Comparison of ENCODE assay signal across 25 cellular contexts in the genomic region with DNA sequence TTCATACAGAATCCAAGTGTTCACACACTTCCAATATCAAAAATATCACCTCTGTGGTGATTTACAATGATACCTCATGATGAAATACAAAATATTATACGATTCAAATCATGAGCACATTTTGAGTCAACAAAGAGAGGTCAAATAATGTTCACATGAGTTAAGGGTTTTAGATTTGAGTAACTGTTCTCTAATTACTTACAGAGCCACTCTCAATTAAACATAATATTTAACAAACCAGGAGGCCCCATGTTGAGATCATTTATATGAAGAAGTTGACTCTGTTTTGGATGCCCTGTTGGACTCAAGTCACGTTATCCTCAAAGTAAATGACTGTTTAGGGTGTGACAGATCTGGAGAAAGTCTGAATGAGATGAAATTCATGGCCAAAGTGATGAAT. TPM values are rescaled to one million over a fixed set of nuclear protein-coding genes. Genes with fewer than 3 reads are reported as not detected.
DNase-seq lines count a peak whose midpoint lies in the region; ATAC-seq, FAIRE-seq and TF ChIP-seq lines count a peak whose summit lies in the region.
"Had no signal": no experiment of that assay in that cellular context is flagged by ENCODE, and none has a peak within 500 bp of the region (broad histone marks: within the 10 kb centered on the region; RNA-seq: fewer than 3 reads in every experiment).

No MANE protein-coding gene starts in this region.

- no peak overlapping the region for H3K18ac ChIP-seq in mesenchymal stem cell (ENCODE audit: low read depth in 1 of 2, low read length in 2 of 2)

- SMC1A ChIA-PET in GM12878 (lab: Charles Lee; ENCODE audit: uncharacterized antibody, unreplicated experiment), result interaction anchor here (1.2 kb wide), 1 partner anchor 28 kb away, joined by 3 read pairs; no protein-coding TSS in a partner anchor

- no TSS peak for BruUV-seq in GM12878 (replicated peaks; lab: Mats Ljungman, UMichigan)

- H3K4me2 ChIP-seq in GM12878 (ENCODE audit: control insufficient read depth, insufficient read depth) (no peak overlapping the region), mesenchymal stem cell (ENCODE audit: low read length, poor library complexity, severe bottlenecking) (no peak overlapping the region)

- no peaks in the 10 kb centered on the region for H3K9me3 ChIP-seq in HUES6 (ENCODE audit: control insufficient read depth, insufficient read depth, low read depth, low read length)
- H3K9me3 ChIP-seq in GM12878 (replicated peaks; ENCODE audit: control insufficient read depth, insufficient read depth, low read length), result no peaks in the 10 kb centered on the region
- H3K9me3 ChIP-seq in mesenchymal stem cell (ENCODE audit: control insufficient read depth, low read length), result no peaks in the 10 kb centered on the region
- no peaks in the 10 kb centered on the region for H3K9me3 ChIP-seq in mucosa of descending colon
- H3K9me3 ChIP-seq: adrenal gland had no signal

- H3K36me3 ChIP-seq in HUES6 (ENCODE audit: control insufficient read depth, insufficient read depth, low read length) (peaks cover 40% of the 10 kb centered on the region), GM12878 (ENCODE audit: control insufficient read depth in 2 of 2, insufficient read depth in 2 of 2, low read length in 1 of 2) (no peaks in the 10 kb centered on the region), mesenchymal stem cell (ENCODE audit: control insufficient read depth in 1 of 2, insufficient read depth in 2 of 2, low read depth in 1 of 2, low read length in 2 of 2) (peaks cover 7 to 20% of the 10 kb centered on the region in 2 experiments), mucosa of descending colon (ENCODE audit: low read depth) (no peaks in the 10 kb centered on the region)
- H3K36me3 ChIP-seq: adrenal gland had no signal

- RAD21 ChIA-PET in GM12878 (lab: Charles Lee; ENCODE audit: unreplicated experiment), result no interaction called here

- H2AK5ac ChIP-seq in mesenchymal stem cell (ENCODE audit: low read length, severe bottlenecking), result no peak overlapping the region

- H3K79me1 ChIP-seq in mesenchymal stem cell (replicated peaks; ENCODE audit: low read length, poor library complexity, severe bottlenecking), result peaks cover 30% of the 10 kb centered on the region

- no peak overlapping the region for H4K8ac ChIP-seq in mesenchymal stem cell (ENCODE audit: low read length)

- H3K4me1 ChIP-seq in HUES6 (ENCODE audit: control insufficient read depth, insufficient read depth, low read length), result peaks cover 24% of the 10 kb centered on the region
- no peaks in the 10 kb centered on the region for H3K4me1 ChIP-seq in GM12878 (ENCODE audit: control insufficient read depth, insufficient read depth, low read length)
- peaks cover 29% of the 10 kb centered on the region for H3K4me1 ChIP-seq in mesenchymal stem cell (ENCODE audit: control insufficient read depth, insufficient read depth, low read depth, low read length)
- no peaks in the 10 kb centered on the region for H3K4me1 ChIP-seq in mucosa of descending colon (ENCODE audit: low read depth)

- H4K91ac ChIP-seq in mesenchymal stem cell (ENCODE audit: low read length), result no peak overlapping the region

- FAIRE-seq in GM12878 (lab: Jason Lieb, UNC), result no peak
- FAIRE-seq: bronchial epithelial cell, D721Med, endometrium, urothelium cell line had no signal

- no peak overlapping the region for H3K4ac ChIP-seq in mesenchymal stem cell (ENCODE audit: low read depth in 1 of 2, low read length in 2 of 2)

- H2AFZ ChIP-seq in GM12878 (ENCODE audit: control insufficient read depth, low read depth, low read length) (no peak overlapping the region), mesenchymal stem cell (ENCODE audit: low read depth, low read length) (no peak overlapping the region)

- H2BK15ac ChIP-seq in mesenchymal stem cell (ENCODE audit: low read depth, poor library complexity, severe bottlenecking), result no peak overlapping the region

- no peak overlapping the region for H3K14ac ChIP-seq in mesenchymal stem cell (ENCODE audit: low read length in 2 of 2)

- CTCF ChIA-PET in GM12878 (lab: Yijun Ruan, JAX), result no interaction called here

- no peaks in the 10 kb centered on the region for H3K27me3 ChIP-seq in HUES6 (ENCODE audit: control insufficient read depth, insufficient read depth, low read length)
- H3K27me3 ChIP-seq in GM12878 (replicated peaks in 1 of 2; ENCODE audit: control insufficient read depth in 2 of 2, insufficient read depth in 2 of 2, low read length in 1 of 2), result peaks cover 0 to 4% of the 10 kb centered on the region in 2 experiments; a peak in 2 of 4 replicates
- no peaks in the 10 kb centered on the region for H3K27me3 ChIP-seq in mesenchymal stem cell (ENCODE audit: control insufficient read depth in 1 of 2, insufficient read depth in 1 of 2, low read length in 2 of 2)
- H3K27me3 ChIP-seq: adrenal gland had no signal

- no peak overlapping the region for H2BK120ac ChIP-seq in mesenchymal stem cell (ENCODE audit: low read depth, low read length)

- H3K27ac ChIP-seq in HUES6 (ENCODE audit: low read depth, low read length) (peak overlapping the region; percentile 62; the same call in 1 of the 2 replicates), GM12878 (ENCODE audit: control insufficient read depth, insufficient read depth) (no peak overlapping the region), mesenchymal stem cell (ENCODE audit: low read length, poor library complexity, severe bottlenecking) (peak overlapping the region; percentile 99), temporal lobe (ENCODE audit: low read depth, low read length) (peak overlapping the region; percentile 90)

- POLR2A ChIA-PET in GM12878 (lab: Charles Lee), result no interaction called here

- TF ChIP-seq EP300 in GM12878 (IDR thresholded peaks at IDR 0.05; ENCODE audit: borderline replicate concordance in 1 of 2, control insufficient read depth in 1 of 2, low read depth in 2 of 2, low read length in 2 of 2), result peak; percentile 82 to 85; a peak in 3 of 4 replicates

- H2BK5ac ChIP-seq in mesenchymal stem cell (ENCODE audit: low read depth, low read length, poor library complexity, severe bottlenecking), result no peak overlapping the region

- no peak overlapping the region for H2BK12ac ChIP-seq in mesenchymal stem cell (ENCODE audit: low read length in 2 of 2)

- TF ChIP-seq CTCF in GM12878 (IDR thresholded peaks at IDR 0.05 in 2 of 3, conservative IDR thresholded peaks at IDR 0.05 in 1 of 3; ENCODE audit: control insufficient read depth in 2 of 3, extremely low read depth in 1 of 3, insufficient read depth in 1 of 3, low read depth in 3 of 3, low read length in 3 of 3) (no peak), mucosa of descending colon (IDR thresholded peaks at IDR 0.05) (no peak)

- no peak overlapping the region for H3K23ac ChIP-seq in mesenchymal stem cell (ENCODE audit: low read length in 2 of 2)

- H3K4me3 ChIP-seq in HUES6 (ENCODE audit: low read depth, low read length), result no peak overlapping the region
- no peak overlapping the region for H3K4me3 ChIP-seq in GM12878
- H3K4me3 ChIP-seq in mesenchymal stem cell (ENCODE audit: insufficient read depth in 1 of 2, low read depth in 1 of 2, low read length in 2 of 2), result no peak overlapping the region
- no peak overlapping the region for H3K4me3 ChIP-seq in mucosa of descending colon
- H3K4me3 ChIP-seq: adrenal gland had no signal

- intact Hi-C loops in GM12878 (cut with micrococcal nuclease; ENCODE audit: unreplicated experiment) (loop anchor here (1.0 kb wide), 1 partner anchor 12 kb away; no protein-coding TSS in a partner anchor), mucosa of descending colon (cut with DNase I, micrococcal nuclease) (no loop called here)

- TF ChIP-seq POLR2A in GM12878 (IDR thresholded peaks at IDR 0.05; ENCODE audit: low read depth, low read length), result no peak

- H3K9ac ChIP-seq in HUES6 (ENCODE audit: low read length), result no peak overlapping the region
- no peak overlapping the region for H3K9ac ChIP-seq in GM12878 (ENCODE audit: control insufficient read depth, insufficient read depth, low read length)
- H3K9ac ChIP-seq in mesenchymal stem cell (ENCODE audit: low read length), result no peak overlapping the region

- ATAC-seq in GM12878 (peak; percentile 73), mucosa of descending colon (no peak)
- ATAC-seq: left ventricle myocardium superior, sciatic nerve, T-cell had no signal

- 0% methylated on average over 2 of the region's 2 CpGs for WGBS in GM12878 (ENCODE audit: insufficient coverage, insufficient replicate concordance, low lambda C conversion rate, missing lambda C conversion rate)
- 98% methylated on average over 1 of the region's 2 CpGs for WGBS in mesenchymal stem cell

- no peaks in the 10 kb centered on the region for H3K79me2 ChIP-seq in GM12878 (ENCODE audit: control insufficient read depth, insufficient read depth, low read length)

- H4K20me1 ChIP-seq in GM12878 (ENCODE audit: control insufficient read depth, insufficient read depth), result no peaks in the 10 kb centered on the region

- in situ Hi-C loops in GM12878 (cut with MboI), result no loop called here

- no peak for TF ChIP-seq RAD21 in GM12878 (IDR thresholded peaks at IDR 0.05; ENCODE audit: insufficient read depth, low read depth, low read length)

- DNase-seq in GM12878 (ENCODE audit: low read depth, low spot score), result no peak
- DNase-seq in mesenchymal stem cell, result no peak
- no peak for DNase-seq in mucosa of descending colon
- no peak for DNase-seq in H4 (ENCODE audit: low spot score)
- no peak for DNase-seq in stimulated activated CD4-positive, alpha-beta T cell treated with anti-CD3 and anti-CD28 coated beads, Interleukin-15, amount 100 ng/mL, for 24 hours
- DNase-seq: activated CD8-positive, alpha-beta memory T cell treated with anti-CD3 and anti-CD28 coated beads for 24 hours; activated naive CD4-positive, alpha-beta T cell; activated T-cell treated with anti-CD3 and anti-CD28 coated beads, Interleukin-2, amount 50 U/mL, for 4 hours; adrenal gland; left ventricle myocardium superior; midbrain; NCI-H1105 treated with DMSO at 0.1 percent for 48 hours; NCI-H2029; NCI-H226; NCI-H82; nephron progenitor cell; posterior cingulate gyrus; T-cell had no signal

RNA-seq across cellular contexts. Expression of a gene that starts 53.5 kb away (rescaled TPM):
- not detected in 2 replicates for total RNA-seq in GM12878 (2013; cell fraction: nucleolus; rRNA removed)
- 0.11 and 0.76 TPM in 2 replicates for total RNA-seq in GM12878 (2014; rRNA removed)
- 0.09 and 0.23 TPM in 2 replicates for total RNA-seq in GM12878 (2014; rRNA removed; fragmentation: Illumina TruSeq; extraction: Trizol)
- 0.08 and 0.27 TPM in 2 replicates for total RNA-seq in GM12878 (2021)
- not detected for polyA plus RNA-seq in GM12878 (2011; ENCODE audit: low read depth)
- 0.42 and 0.46 TPM in 2 replicates for polyA plus RNA-seq in GM12878 (2011; rRNA removed)
- polyA plus RNA-seq in GM12878 (2011; cell fraction: cytosol; rRNA removed), result 0.37 and 0.43 TPM in 2 replicates
- polyA plus RNA-seq in GM12878 (2011; cell fraction: nucleus; rRNA removed), result 0.42 and 0.48 TPM in 2 replicates
- polyA plus RNA-seq in GM12878 (2012), result not detected in 2 replicates
- 0.06 TPM in 1 of 2 replicates, not detected in the other for polyA plus RNA-seq in GM12878 (2014; fragmentation: Illumina TruSeq; extraction: Trizol)
- under 1 TPM; 0.03 to 0.04 TPM for polyA plus RNA-seq in GM12878 (2014; fragmentation: Nextera tagmentation; extraction: Ambion mirVana)
- 0.05 and 0.08 TPM in 2 replicates for polyA plus RNA-seq in GM12878 (2014; rRNA removed)
- polyA plus RNA-seq in GM12878 (2016; fragmentation: Nextera tagmentation; extraction: Ambion mirVana), result not detected
- polyA minus RNA-seq in GM12878 (2011; rRNA and poly(A)+ RNA removed), result 0.80 and 0.88 TPM in 2 replicates
- polyA minus RNA-seq in GM12878 (2011; cell fraction: cytosol; rRNA and poly(A)+ RNA removed), result 0.27 and 1.2 TPM in 2 replicates
- polyA minus RNA-seq in GM12878 (2011; cell fraction: nucleus; rRNA and poly(A)+ RNA removed), result 0.48 and 0.60 TPM in 2 replicates
- polyA plus RNA-seq in mesenchymal stem cell (2013, experiment 1 of 2), result 8.2 TPM
- polyA plus RNA-seq in mesenchymal stem cell (2013, experiment 2 of 2), result 7.9 TPM
- 35.2 TPM for total RNA-seq in temporal lobe
- 1 to 10 TPM; 4.9 to 6.8 (median 5.4) TPM for total RNA-seq in mucosa of descending colon
- 7.6 and 9.4 TPM in 2 replicates for total RNA-seq in H4 (2014; rRNA removed; shearing (Covaris generic))
